ENCODE assay signal across 29 cellular contexts in the genomic region with DNA sequence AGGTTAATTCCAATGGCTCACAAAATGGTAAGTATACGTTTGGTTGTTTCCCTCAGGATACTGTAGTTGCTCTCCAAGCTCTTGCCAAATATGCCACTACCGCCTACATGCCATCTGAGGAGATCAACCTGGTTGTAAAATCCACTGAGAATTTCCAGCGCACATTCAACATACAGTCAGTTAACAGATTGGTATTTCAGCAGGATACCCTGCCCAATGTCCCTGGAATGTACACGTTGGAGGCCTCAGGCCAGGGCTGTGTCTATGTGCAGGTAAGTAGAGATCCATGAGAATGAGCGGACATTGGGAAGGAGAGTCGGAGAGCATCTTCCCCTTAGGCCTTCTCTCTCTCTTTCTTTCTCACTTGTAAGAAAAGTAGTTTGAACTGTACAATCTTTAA. TPM values are rescaled to one million over a fixed set of nuclear protein-coding genes. Genes with fewer than 3 reads are reported as not detected.
A peak's percentile ranks its signal among the peaks of the same experiment; 100 is the strongest.
DNase-seq lines count a peak whose midpoint lies in the region; ATAC-seq, FAIRE-seq and TF ChIP-seq lines count a peak whose summit lies in the region.
"Had no signal": no experiment of that assay in that cellular context is flagged by ENCODE, and none has a peak within 500 bp of the region (broad histone marks: within the 10 kb centered on the region; RNA-seq: fewer than 3 reads in every experiment).

No MANE protein-coding gene starts in this region.

- H3K36me3 ChIP-seq in trophoblast cell (ENCODE audit: control insufficient read depth in 1 of 2, insufficient read depth in 2 of 2, low read length in 2 of 2) (no peaks in the 10 kb centered on the region), kidney (ENCODE audit: control insufficient read depth in 1 of 2, insufficient read depth in 2 of 2, low read length in 2 of 2) (no peaks in the 10 kb centered on the region)
- H3K36me3 ChIP-seq: BE2C, BLaER1 had no signal

- H3K4me3 ChIP-seq in trophoblast cell (ENCODE audit: low read depth, low read length) = no peak overlapping the region
- no peak overlapping the region for H3K4me3 ChIP-seq in kidney (ENCODE audit: low read length in 2 of 2)
- H3K4me3 ChIP-seq: A549, BLaER1, GM12878 had no signal

- no peak overlapping the region for H4K8ac ChIP-seq in trophoblast cell (ENCODE audit: low read depth, low read length)

- intact Hi-C loops in left ventricle myocardium superior (cut with micrococcal nuclease) = no loop called here
- intact Hi-C loops in kidney (cut with DNase I) = no loop called here

- H4K91ac ChIP-seq in trophoblast cell (ENCODE audit: low read depth, low read length) = no peak overlapping the region

- no peaks in the 10 kb centered on the region for H3K79me2 ChIP-seq in trophoblast cell (ENCODE audit: control insufficient read depth, insufficient read depth, low read length, poor library complexity)

- no peak overlapping the region for H2AFZ ChIP-seq in trophoblast cell (ENCODE audit: insufficient read depth, low read length, poor library complexity)

- H3K27ac ChIP-seq in trophoblast cell (ENCODE audit: low read depth, low read length) = no peak overlapping the region
- no peak overlapping the region for H3K27ac ChIP-seq in kidney (ENCODE audit: low read depth in 2 of 2, low read length in 2 of 2)
- H3K27ac ChIP-seq: 22Rv1, A549, BLaER1 had no signal

- H2BK120ac ChIP-seq in trophoblast cell (ENCODE audit: insufficient read depth, low read length, poor library complexity) = no peak overlapping the region

- H3K27me3 ChIP-seq in trophoblast cell (ENCODE audit: insufficient read depth, low read length) = no peaks in the 10 kb centered on the region
- H3K27me3 ChIP-seq: BE2C, BLaER1 had no signal

- no peak overlapping the region for H3K18ac ChIP-seq in trophoblast cell (ENCODE audit: low read length)

- H2BK5ac ChIP-seq in trophoblast cell (ENCODE audit: low read depth, low read length, poor library complexity) = no peak overlapping the region

- no CpG with 5 or more reads among the region's 6 CpGs for WGBS in trophoblast cell (ENCODE audit: extremely low coverage, insufficient coverage, insufficient read length)

- no peak overlapping the region for H3K14ac ChIP-seq in trophoblast cell (ENCODE audit: low read length)

- H3K4me2 ChIP-seq in trophoblast cell (ENCODE audit: low read length) = no peak overlapping the region
- H3K4me2 ChIP-seq: A549, BLaER1 had no signal

- H3K4me1 ChIP-seq in trophoblast cell (ENCODE audit: control insufficient read depth in 1 of 2, insufficient read depth in 2 of 2, low read length in 2 of 2) (no peaks in the 10 kb centered on the region), kidney (ENCODE audit: control insufficient read depth in 1 of 2, insufficient read depth in 1 of 2, low read depth in 1 of 2, low read length in 2 of 2) (no peaks in the 10 kb centered on the region)
- H3K4me1 ChIP-seq: A549, BE2C, BLaER1 had no signal

- no peak overlapping the region for H3K23ac ChIP-seq in trophoblast cell (ENCODE audit: low read length)

- no peak for ATAC-seq in left ventricle myocardium superior
- ATAC-seq: A549, GM12878 had no signal

- no peaks in the 10 kb centered on the region for H3K79me1 ChIP-seq in trophoblast cell (ENCODE audit: low read length)

- TF ChIP-seq CTCF in kidney (IDR thresholded peaks at IDR 0.05; ENCODE audit: borderline replicate concordance, extremely low read depth, insufficient read depth) = no peak

- no peak overlapping the region for H4K12ac ChIP-seq in trophoblast cell (ENCODE audit: low read depth, low read length)

- no peak for FAIRE-seq in kidney (lab: Jason Lieb, UNC)
- FAIRE-seq: A549, GM12878, GM12892, GM18507 had no signal

- H3K9ac ChIP-seq in trophoblast cell (ENCODE audit: low read length) (no peak overlapping the region), kidney (ENCODE audit: low read length in 2 of 2) (no peak overlapping the region)
- H3K9ac ChIP-seq: BLaER1 had no signal

- H2BK12ac ChIP-seq in trophoblast cell (ENCODE audit: low read length) = no peak overlapping the region

- no peak overlapping the region for H2AK5ac ChIP-seq in trophoblast cell (ENCODE audit: low read length)

- DNase-seq in Ammon's horn (ENCODE audit: low spot score) (peak; percentile 38), fibroblast of peridontal ligament (ENCODE audit: extremely low read depth) (peak; percentile 2), trophoblast cell (peak; percentile 75 to 85), left ventricle myocardium superior (no peak), kidney (no peak)
- DNase-seq: AML-193; BE2C; C1 segment of cervical spinal cord; CD4-positive, alpha-beta memory T cell; CD8-positive, alpha-beta memory T cell; COR-L47; DMS 273 treated with DMSO at 0.1 percent for 48 hours; DMS153; DMS53; DMS79; DND-41; EL; GDM1 had no signal

- H3K4ac ChIP-seq in trophoblast cell (ENCODE audit: low read depth, low read length) = no peak overlapping the region

- no peaks in the 10 kb centered on the region for H3K9me3 ChIP-seq in trophoblast cell (ENCODE audit: insufficient read depth, low read depth, low read length)
- H3K9me3 ChIP-seq in kidney (ENCODE audit: control insufficient read depth in 1 of 2, low read length in 2 of 2) = no peaks in the 10 kb centered on the region
- H3K9me3 ChIP-seq: A549, BE2C, BLaER1 had no signal

RNA-seq across cellular contexts. Expression of gene A2ML1, which starts 45.4 kb away (rescaled TPM):
- polyA plus RNA-seq in trophoblast cell (2013) = 2.9 and 3.1 TPM in 2 replicates
- total RNA-seq in left ventricle myocardium superior (not detected), kidney (not detected)
- polyA plus RNA-seq in kidney (ENCODE audit: insufficient read depth, low read depth, low replicate concordance) = not detected
- total RNA-seq: A172; CD4-positive, alpha-beta memory T cell; CD4-positive, CD25-positive, alpha-beta regulatory T cell; CD8-positive, alpha-beta memory T cell; Daoy; G401; GM12878 had no signal
- polyA plus RNA-seq: A549; CD14-positive monocyte; CD4-positive, alpha-beta memory T cell; CD4-positive, CD25-positive, alpha-beta regulatory T cell; CD8-positive, alpha-beta memory T cell; GM12878 had no signal

RNA-seq across cellular contexts. Expression of gene PHC1, which starts 46.5 kb away (rescaled TPM):
- polyA plus RNA-seq in trophoblast cell (2013) = 79.9 and 84.1 TPM in 2 replicates
- total RNA-seq in left ventricle myocardium superior = 24.7 TPM
- total RNA-seq in kidney = 41.0 TPM
- polyA plus RNA-seq in kidney (ENCODE audit: insufficient read depth, low read depth, low replicate concordance) = 12.5 TPM

Comparison
In these comparisons a context has a peak if more than half of its experiments do, and no peak if none do; other contexts are left out.
1. DNase-seq: peak in Ammon's horn (single experiment), fibroblast of peridontal ligament (single experiment) and trophoblast cell (2 of 2); none in left ventricle myocardium superior (single experiment) and kidney (single experiment).